In genomic region chr6:16241321-16241689, GRCh38 we compare ENCODE assay signal across 2 cellular contexts.
TF ChIP-seq lines count a peak whose summit lies in the region.

No MANE protein-coding gene starts in this region.

TF ChIP-seq in endothelial cell of umbilical vein, 7 proteins besides CTCF, POLR2A, EP300 and RAD21:
- TF ChIP-seq EZH2 (IDR thresholded peaks at IDR 0.05; ENCODE audit: borderline replicate concordance, low read depth, low read length, severe bottlenecking) (no peak), MYC (IDR thresholded peaks at IDR 0.05; ENCODE audit: low read depth, low read length) (no peak)

TF ChIP-seq in HepG2, 621 proteins besides CTCF, POLR2A, EP300 and RAD21:
- TF ChIP-seq ZNF597 (CRISPR knock-in tag; IDR thresholded peaks at IDR 0.05) (no peak), ZNF281 (CRISPR knock-in tag; IDR thresholded peaks at IDR 0.05; ENCODE audit: borderline replicate concordance) (no peak), CENPX (CRISPR knock-in tag; IDR thresholded peaks at IDR 0.05) (no peak), UBTF (CRISPR knock-in tag; IDR thresholded peaks at IDR 0.05) (no peak), IRF9 (CRISPR knock-in tag; IDR thresholded peaks at IDR 0.05; ENCODE audit: borderline replicate concordance) (no peak), ZNF367 (CRISPR knock-in tag; IDR thresholded peaks at IDR 0.05; ENCODE audit: borderline replicate concordance) (no peak), IKZF4 (CRISPR knock-in tag; IDR thresholded peaks at IDR 0.05; ENCODE audit: borderline replicate concordance, low read depth, not compliant biosample characterization) (no peak), NPAS2 (CRISPR knock-in tag; IDR thresholded peaks at IDR 0.05; ENCODE audit: borderline replicate concordance) (no peak), SRF (IDR thresholded peaks at IDR 0.05; ENCODE audit: low read depth, low read length) (no peak), CC2D1A (CRISPR knock-in tag; IDR thresholded peaks at IDR 0.05) (no peak), RORA (CRISPR knock-in tag; IDR thresholded peaks at IDR 0.05) (no peak), ZNF7 (CRISPR knock-in tag; IDR thresholded peaks at IDR 0.05) (no peak), ZNF614 (CRISPR knock-in tag; IDR thresholded peaks at IDR 0.05; ENCODE audit: borderline replicate concordance) (no peak), FOXA3 (CRISPR knock-in tag; IDR thresholded peaks at IDR 0.05) (no peak), NR2F6 (IDR thresholded peaks at IDR 0.05) (no peak), NR2F6 (CRISPR knock-in tag; IDR thresholded peaks at IDR 0.05) (no peak), ZNF788 (CRISPR knock-in tag; IDR thresholded peaks at IDR 0.05; ENCODE audit: borderline replicate concordance) (no peak)
- TF ChIP-seq, protein P1, sequence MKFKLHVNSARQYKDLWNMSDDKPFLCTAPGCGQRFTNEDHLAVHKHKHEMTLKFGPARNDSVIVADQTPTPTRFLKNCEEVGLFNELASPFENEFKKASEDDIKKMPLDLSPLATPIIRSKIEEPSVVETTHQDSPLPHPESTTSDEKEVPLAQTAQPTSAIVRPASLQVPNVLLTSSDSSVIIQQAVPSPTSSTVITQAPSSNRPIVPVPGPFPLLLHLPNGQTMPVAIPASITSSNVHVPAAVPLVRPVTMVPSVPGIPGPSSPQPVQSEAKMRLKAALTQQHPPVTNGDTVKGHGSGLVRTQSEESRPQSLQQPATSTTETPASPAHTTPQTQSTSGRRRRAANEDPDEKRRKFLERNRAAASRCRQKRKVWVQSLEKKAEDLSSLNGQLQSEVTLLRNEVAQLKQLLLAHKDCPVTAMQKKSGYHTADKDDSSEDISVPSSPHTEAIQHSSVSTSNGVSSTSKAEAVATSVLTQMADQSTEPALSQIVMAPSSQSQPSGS (CRISPR knock-in tag; IDR thresholded peaks at IDR 0.05): no peak
